8 cellular contexts compared by ENCODE assay signal in genomic region chr11:57513911-57514537, GRCh38. TPM values are rescaled to one million over a fixed set of nuclear protein-coding genes. Genes with fewer than 3 reads are reported as not detected.
DNase-seq lines count a peak whose midpoint lies in the region; ATAC-seq and TF ChIP-seq lines count a peak whose summit lies in the region.

No MANE protein-coding gene starts in this region.

- peaks cover 31% of the 10 kb centered on the region for H3K79me2 ChIP-seq in GM23338 (replicated peaks; ENCODE audit: insufficient read depth)

- H3K27ac Mint-ChIP-seq in GM23338, result no peak overlapping the region
- peak overlapping the region; percentile 96 for H3K27ac Mint-ChIP-seq in activated T-cell treated with anti-CD3 and anti-CD28 coated beads, Interleukin-2, amount 50 U/mL, for 24 hours
- no peak overlapping the region for H3K27ac Mint-ChIP-seq in osteocyte (ENCODE audit: unreplicated experiment)

- H3K4me3 ChIP-seq in GM06990 (replicated peaks; ENCODE audit: low read depth, low read length) (peak overlapping the region; percentile 87), GM23338 (peak overlapping the region; percentile 86)

- H3K36me3 ChIP-seq in GM06990 (ENCODE audit: control insufficient read depth, insufficient read depth, low read length) (no peaks in the 10 kb centered on the region), GM23338 (ENCODE audit: insufficient read depth) (no peaks in the 10 kb centered on the region)

- H4K20me1 ChIP-seq in GM23338 (replicated peaks; ENCODE audit: insufficient read depth), result no peaks in the 10 kb centered on the region

- H3K4me1 ChIP-seq in GM23338 (ENCODE audit: insufficient read depth), result peaks cover 11% of the 10 kb centered on the region

- H3K9me2 ChIP-seq in GM23338 (ENCODE audit: insufficient read depth), result no peaks in the 10 kb centered on the region

- ATAC-seq in GM23338, result peak; percentile 77

- H3K27me3 Mint-ChIP-seq in GM23338 (ENCODE audit: insufficient read depth, low read depth, poor library complexity), result peaks cover 16% of the 10 kb centered on the region
- H3K27me3 Mint-ChIP-seq in activated T-cell treated with anti-CD3 and anti-CD28 coated beads, Interleukin-2, amount 50 U/mL, for 24 hours, result no peaks in the 10 kb centered on the region
- H3K27me3 Mint-ChIP-seq in osteocyte (ENCODE audit: unreplicated experiment), result no peaks in the 10 kb centered on the region

- H3K27ac ChIP-seq in GM23338 (ENCODE audit: low read depth), result no peak overlapping the region

- H3K9me3 Mint-ChIP-seq in GM23338, result no peaks in the 10 kb centered on the region; the same call in 2 of the 3 replicates
- H3K9me3 Mint-ChIP-seq in activated T-cell treated with anti-CD3 and anti-CD28 coated beads, Interleukin-2, amount 50 U/mL, for 24 hours, result no peaks in the 10 kb centered on the region
- H3K9me3 Mint-ChIP-seq in osteocyte (ENCODE audit: unreplicated experiment), result no peaks in the 10 kb centered on the region

- H3K36me3 Mint-ChIP-seq in GM23338 (ENCODE audit: low read depth) (peaks cover 17% of the 10 kb centered on the region), osteocyte (ENCODE audit: unreplicated experiment) (no peaks in the 10 kb centered on the region)
- peaks cover 32% of the 10 kb centered on the region for H3K36me3 Mint-ChIP-seq in activated T-cell treated with anti-CD3 and anti-CD28 coated beads, Interleukin-2, amount 50 U/mL, for 24 hours (ENCODE audit: low read depth)

- H2AFZ ChIP-seq in GM23338, result peak overlapping the region; percentile 96

- DNase-seq in GM06990 (ENCODE audit: extremely low read depth, insufficient read length) (peak; percentile 27), GM23338 (ENCODE audit: low spot score) (peak; percentile 81), NAMALWA (ENCODE audit: low spot score) (peak; percentile 57), foreskin melanocyte (peak; percentile 39), osteocyte (ENCODE audit: extremely low spot score, unreplicated experiment) (no peak), DMS114 treated with DMSO at 0.1 percent for 48 hours (lab: John Stamatoyannopoulos, UW; ENCODE audit: unreplicated experiment) (no peak), globus pallidus (ENCODE audit: low spot score) (no peak)
- DNase-seq in activated T-cell treated with anti-CD3 and anti-CD28 coated beads, Interleukin-2, amount 50 U/mL, for 24 hours, result peak; percentile 75

- TF ChIP-seq CTCF in GM06990 (IDR thresholded peaks at IDR 0.05; ENCODE audit: insufficient read depth, low read length, poor library complexity, severe bottlenecking) (no peak), GM23338 (conservative IDR thresholded peaks at IDR 0.05; ENCODE audit: low read depth in 2 of 2) (no peak), osteocyte (IDR thresholded peaks at IDR 0.05) (no peak)

- H3K27me3 ChIP-seq in GM06990 (replicated peaks; ENCODE audit: control insufficient read depth, insufficient read depth, low read length) (no peaks in the 10 kb centered on the region), GM23338 (ENCODE audit: insufficient read depth) (peaks cover 17% of the 10 kb centered on the region)

- H3K4me1 Mint-ChIP-seq in GM23338 (peaks cover 26% of the 10 kb centered on the region), osteocyte (ENCODE audit: unreplicated experiment) (peaks cover 8% of the 10 kb centered on the region)
- peaks cover 36% of the 10 kb centered on the region for H3K4me1 Mint-ChIP-seq in activated T-cell treated with anti-CD3 and anti-CD28 coated beads, Interleukin-2, amount 50 U/mL, for 24 hours (ENCODE audit: low read depth)

- peaks cover 9% of the 10 kb centered on the region; the same call in 1 of the 2 replicates for H3F3A ChIP-seq in GM23338 (replicated peaks; ENCODE audit: low read depth)

- peak overlapping the region; percentile 97 for H3K4me2 ChIP-seq in GM23338

- peak overlapping the region; percentile 89 for H3K4me3 Mint-ChIP-seq in GM23338
- peak overlapping the region; percentile 94 for H3K4me3 Mint-ChIP-seq in activated T-cell treated with anti-CD3 and anti-CD28 coated beads, Interleukin-2, amount 50 U/mL, for 24 hours
- H3K4me3 Mint-ChIP-seq in osteocyte (ENCODE audit: unreplicated experiment), result peak overlapping the region; percentile 97

TF ChIP-seq in GM23338, 12 proteins besides CTCF, POLR2A, EP300 and RAD21 (continues in another document):
- TF ChIP-seq EZH2phosphoT487 (IDR thresholded peaks at IDR 0.05; ENCODE audit: unreplicated experiment) (no peak), STAT1 (IDR thresholded peaks at IDR 0.05; ENCODE audit: unreplicated experiment) (no peak), POLR2AphosphoS5 (IDR thresholded peaks at IDR 0.05; ENCODE audit: low read depth) (no peak), EZH2 (IDR thresholded peaks at IDR 0.05; ENCODE audit: low read depth, unreplicated experiment) (no peak), ETS1 (IDR thresholded peaks at IDR 0.05) (no peak)

RNA-seq across cellular contexts. Expression of gene SLC43A1, which starts 1.5 kb away (rescaled TPM):
- 49.7 and 49.8 TPM in 2 replicates for total RNA-seq in GM23338 (2014; rRNA removed; shearing (Covaris generic))
- polyA plus RNA-seq in GM23338 (2016; fragmentation: Nextera tagmentation; extraction: Ambion mirVana), result 19.6 and 19.7 TPM in 2 replicates
- 14.3 and 16.2 TPM in 2 replicates for total RNA-seq in osteocyte

RNA-seq across cellular contexts. Expression of gene TIMM10, which starts 16.5 kb away (rescaled TPM):
- 59.1 and 75.8 TPM in 2 replicates for total RNA-seq in GM23338 (2014; rRNA removed; shearing (Covaris generic))
- 193 and 194 TPM in 2 replicates for polyA plus RNA-seq in GM23338 (2016; fragmentation: Nextera tagmentation; extraction: Ambion mirVana)
- total RNA-seq in osteocyte, result 47.3 and 54.5 TPM in 2 replicates

RNA-seq across cellular contexts. Expression of gene SMTNL1, which starts 23.4 kb away (rescaled TPM):
- total RNA-seq in GM23338 (2014; rRNA removed; shearing (Covaris generic)), result 0.31 TPM in 1 of 2 replicates, not detected in the other
- polyA plus RNA-seq in GM23338 (2016; fragmentation: Nextera tagmentation; extraction: Ambion mirVana), result 0.14 and 0.70 TPM in 2 replicates
- not detected in 2 replicates for total RNA-seq in osteocyte

RNA-seq across cellular contexts. Expression of gene UBE2L6, which starts 53.4 kb away (rescaled TPM):
- total RNA-seq in GM23338 (2014; rRNA removed; shearing (Covaris generic)), result 42.2 and 52.0 TPM in 2 replicates
- polyA plus RNA-seq in GM23338 (2016; fragmentation: Nextera tagmentation; extraction: Ambion mirVana), result 46.0 and 46.5 TPM in 2 replicates
- 58.9 and 62.5 TPM in 2 replicates for total RNA-seq in osteocyte

RNA-seq across cellular contexts. Expression of gene RTN4RL2, which starts 53.7 kb away (rescaled TPM):
- 15.9 and 16.1 TPM in 2 replicates for total RNA-seq in GM23338 (2014; rRNA removed; shearing (Covaris generic))
- 13.1 and 13.9 TPM in 2 replicates for polyA plus RNA-seq in GM23338 (2016; fragmentation: Nextera tagmentation; extraction: Ambion mirVana)
- 0.81 and 0.84 TPM in 2 replicates for total RNA-seq in osteocyte

Comparison
In these comparisons a context has a peak if more than half of its experiments do, and no peak if none do; other contexts are left out.
1. DNase-seq: peak in GM06990 (single experiment), GM23338 (single experiment), NAMALWA (single experiment), activated T-cell treated with anti-CD3 and anti-CD28 coated beads, Interleukin-2, amount 50 U/mL, for 24 hours (single experiment) and foreskin melanocyte (single experiment); none in osteocyte (single experiment), DMS114 treated with DMSO at 0.1 percent for 48 hours (single experiment) and globus pallidus (single experiment).
2. Peak in every context shown above with its lines, with median percentiles within 50 percentile points of each other: H3K4me3 Mint-ChIP-seq.